Comparison of ENCODE assay signal across 8 cellular contexts in genomic region chr5:154575869-154576806, GRCh38.
DNase-seq lines count a peak whose midpoint lies in the region; ATAC-seq and TF ChIP-seq lines count a peak whose summit lies in the region.

No MANE protein-coding gene starts in this region.

- H3K4me3 ChIP-seq in astrocyte of the cerebellum (ENCODE audit: low read depth, low read length) = no peak overlapping the region

- H3K27ac ChIP-seq in RWPE1 = no peak overlapping the region

- in situ Hi-C loops in astrocyte of the cerebellum (cut with HindIII; ENCODE audit: low sequenced_read_pairs) = no loop called here

- ATAC-seq in GM19438 (IDR thresholded peaks at IDR 0.05; ENCODE audit: low read depth, unreplicated experiment) (peak; percentile 90), HG03159 (IDR thresholded peaks at IDR 0.05; ENCODE audit: unreplicated experiment) (peak; percentile 93)
- ATAC-seq in activated naive CD4-positive, alpha-beta T cell treated with anti-CD3 and anti-CD28 coated beads, Interleukin-2, amount 50 U/mL, for 72 hours = no peak

- H3K4me3 Mint-ChIP-seq in CD14-positive monocyte = no peak overlapping the region

- peaks cover 2% of the 10 kb centered on the region for H3K4me1 Mint-ChIP-seq in CD14-positive monocyte

- H3K27me3 Mint-ChIP-seq in CD14-positive monocyte (ENCODE audit: low read depth in 3 of 3) = peaks cover 6 to 16% (median 13%) of the 10 kb centered on the region in 3 donors

- intact Hi-C loops in CD14-positive monocyte (cut with micrococcal nuclease) = no loop called here

- no peaks in the 10 kb centered on the region for H3K36me3 Mint-ChIP-seq in activated naive CD4-positive, alpha-beta T cell treated with anti-CD3 and anti-CD28 coated beads, Interleukin-2, amount 50 U/mL, for 72 hours
- H3K36me3 Mint-ChIP-seq in CD14-positive monocyte = no peaks in the 10 kb centered on the region

- DNase-seq in DMS53 treated with DMSO at 0.1 percent for 48 hours (lab: John Stamatoyannopoulos, UW; ENCODE audit: unreplicated experiment) = peak; percentile 62
- no peak for DNase-seq in astrocyte of the cerebellum (ENCODE audit: low read depth)
- DNase-seq in RWPE1 (ENCODE audit: low spot score) = no peak
- no peak for DNase-seq in activated naive CD4-positive, alpha-beta T cell treated with anti-CD3 and anti-CD28 coated beads, Interleukin-2, amount 50 U/mL, for 72 hours (ENCODE audit: low spot score in 2 of 2)
- DNase-seq in NCI-H2081 treated with DMSO at 0.1 percent for 48 hours (lab: John Stamatoyannopoulos, UW) = no peak
- no peak for DNase-seq in CD14-positive monocyte (ENCODE audit: low spot score)

- no peak overlapping the region for H3K27ac Mint-ChIP-seq in activated naive CD4-positive, alpha-beta T cell treated with anti-CD3 and anti-CD28 coated beads, Interleukin-2, amount 50 U/mL, for 72 hours
- peak overlapping the region in 1 of 7 donors; percentile 16 for H3K27ac Mint-ChIP-seq in CD14-positive monocyte

- no peaks in the 10 kb centered on the region for H3K9me3 Mint-ChIP-seq in activated naive CD4-positive, alpha-beta T cell treated with anti-CD3 and anti-CD28 coated beads, Interleukin-2, amount 50 U/mL, for 72 hours
- H3K9me3 Mint-ChIP-seq in CD14-positive monocyte = no peaks in the 10 kb centered on the region

- CTCF ChIA-PET in RWPE1 (lab: Yijun Ruan, JAX) = interaction anchor here (0.6 to 1.6 kb wide), 5 partner anchors 11 to 86 kb away, joined by 3 to 4 read pairs (median 4); no protein-coding TSS in a partner anchor

- TF ChIP-seq CTCF in astrocyte of the cerebellum (IDR thresholded peaks at IDR 0.05; ENCODE audit: low read depth, low read length, missing control alignments) (peak; percentile 3), RWPE1 (conservative IDR thresholded peaks at IDR 0.05; ENCODE audit: low read depth) (no peak), CD14-positive monocyte (IDR thresholded peaks at IDR 0.05) (no peak)

- POLR2A ChIA-PET in RWPE1 (lab: Yijun Ruan, JAX; ENCODE audit: low non-redundant PET) = no interaction called here

Comparison
In these comparisons a context has a peak if more than half of its experiments do, and no peak if none do; other contexts are left out.
1. ATAC-seq: peak in GM19438 (single experiment) and HG03159 (single experiment); none in activated naive CD4-positive, alpha-beta T cell treated with anti-CD3 and anti-CD28 coated beads, Interleukin-2, amount 50 U/mL, for 72 hours (0 of 2).